In genomic region chr5:124207118-124207517, GRCh38 we compare ENCODE assay signal across 27 cellular contexts.
"Had no signal": no experiment of that assay in that cellular context is flagged by ENCODE, and none has a peak within 500 bp of the region (broad histone marks: within the 10 kb centered on the region; RNA-seq: fewer than 3 reads in every experiment).

No MANE protein-coding gene starts in this region.

- H3K36me3 ChIP-seq: colonic mucosa, gastroesophageal sphincter, heart left ventricle, lower lobe of right lung, ovary, sigmoid colon, spleen, tibial artery had no signal

- H3K4me3 ChIP-seq: colonic mucosa, gastroesophageal sphincter, heart left ventricle, lower lobe of right lung, ovary, psoas muscle, sigmoid colon, spleen, testis, tibial artery had no signal

- H3K27me3 Mint-ChIP-seq: dendritic cell treated with granulocyte-macrophage colony-stimulating factor and Interleukin-4, amounts not matched to agents 40 ng/mL and 50 ng/mL, for 4 days; naive B cell; stimulated activated memory B cell treated with anti-CD40 and anti-IgM and Interleukin-4, amounts not matched to agents 10 μg/mL and 1 μg/mL and 100 μg/mL, for 72 hours had no signal

- DNase-seq: colonic mucosa; effector CD8-positive, alpha-beta T cell; endodermal cell; foreskin keratinocyte; heart left ventricle; hippocampal formation; left cardiac atrium; left ventricle myocardium superior; lower lobe of right lung; naive B cell; occipital lobe; ovary; posterior cingulate gyrus; psoas muscle; right cardiac atrium; sigmoid colon; spleen; stimulated activated CD4-positive, alpha-beta T cell treated with anti-CD3 and anti-CD28 coated beads, Interleukin-4, amount 100 ng/mL, for 4 hours; stimulated activated naive CD8-positive, alpha-beta T cell treated with anti-CD3 and anti-CD28 coated beads, Interleukin-15, Interleukin-2, amounts not matched to agents 100 U/mL and 50 U/mL, for 24 hours; testis; tibial artery had no signal

- H3K4me3 Mint-ChIP-seq: dendritic cell treated with granulocyte-macrophage colony-stimulating factor and Interleukin-4, amounts not matched to agents 40 ng/mL and 50 ng/mL, for 4 days; endodermal cell; naive B cell; nephron; stimulated activated memory B cell treated with anti-CD40 and anti-IgM and Interleukin-4, amounts not matched to agents 10 μg/mL and 1 μg/mL and 100 μg/mL, for 72 hours; type B pancreatic cell had no signal

- H3K27ac ChIP-seq: colonic mucosa, epithelial cell of prostate, foreskin keratinocyte, gastroesophageal sphincter, heart left ventricle, lower lobe of right lung, ovary, psoas muscle, sigmoid colon, spleen, testis, tibial artery had no signal

- H3K27me3 ChIP-seq: colonic mucosa, foreskin keratinocyte, gastroesophageal sphincter, heart left ventricle, ovary, sigmoid colon, spleen, testis, tibial artery had no signal

- H3K4me1 Mint-ChIP-seq: endodermal cell had no signal

- H3K27ac Mint-ChIP-seq: dendritic cell treated with granulocyte-macrophage colony-stimulating factor and Interleukin-4, amounts not matched to agents 40 ng/mL and 50 ng/mL, for 4 days; endodermal cell; naive B cell; nephron; stimulated activated memory B cell treated with anti-CD40 and anti-IgM and Interleukin-4, amounts not matched to agents 10 μg/mL and 1 μg/mL and 100 μg/mL, for 72 hours; type B pancreatic cell had no signal

- H3K9me3 ChIP-seq: colonic mucosa, gastroesophageal sphincter, lower lobe of right lung, ovary, psoas muscle, testis, tibial artery had no signal

- H3K4me1 ChIP-seq: colonic mucosa, foreskin keratinocyte, gastroesophageal sphincter, heart left ventricle, lower lobe of right lung, psoas muscle, sigmoid colon, testis, tibial artery had no signal
